1 cellular context compared by ENCODE assay signal in the genomic region with DNA sequence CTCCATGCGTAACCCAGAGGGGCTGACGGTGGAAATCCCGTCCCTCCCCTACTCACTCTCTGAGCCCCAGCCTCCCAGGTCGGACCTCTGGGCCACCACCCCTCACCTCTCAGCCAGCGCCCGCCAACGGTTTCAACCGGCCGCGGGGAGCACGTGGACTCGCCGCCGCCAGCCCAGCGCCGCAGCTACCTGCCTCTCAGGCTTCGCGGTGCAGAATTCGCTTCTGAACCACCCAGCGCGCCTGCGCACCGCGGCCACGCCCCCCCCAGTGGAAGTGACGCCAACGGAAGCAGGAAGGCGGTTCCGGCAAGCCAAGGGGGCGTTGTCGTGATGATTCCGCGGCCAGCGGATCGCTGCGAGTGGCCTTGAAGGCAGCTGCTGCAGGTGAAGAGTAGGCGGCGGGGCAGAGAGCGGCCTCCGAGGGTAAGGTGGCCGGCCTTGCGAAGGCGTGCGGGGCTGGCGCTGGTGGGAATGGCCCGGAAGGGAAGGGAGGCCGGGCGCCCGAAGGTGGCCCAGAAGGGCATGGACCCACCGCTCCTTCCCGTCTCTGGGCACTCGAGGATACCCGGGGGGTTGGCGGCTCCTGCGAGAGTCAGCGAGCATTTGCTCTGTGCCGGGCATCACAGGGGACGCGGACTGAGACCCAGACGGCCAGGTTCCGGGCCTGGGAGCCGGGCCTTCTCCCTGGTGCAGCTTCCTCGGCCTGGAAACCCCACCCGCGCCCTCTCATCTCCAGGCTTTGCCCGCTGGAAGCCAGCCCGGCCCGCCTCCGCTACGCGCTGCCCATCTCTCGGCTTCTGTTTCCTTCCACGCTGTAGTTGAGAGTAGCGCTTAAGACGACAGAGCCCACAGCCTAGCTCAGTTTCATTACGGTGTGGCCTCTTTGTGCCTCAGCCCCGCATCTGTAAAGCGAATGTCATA.
TF ChIP-seq lines count a peak whose summit lies in the region.

A gene with protein sequence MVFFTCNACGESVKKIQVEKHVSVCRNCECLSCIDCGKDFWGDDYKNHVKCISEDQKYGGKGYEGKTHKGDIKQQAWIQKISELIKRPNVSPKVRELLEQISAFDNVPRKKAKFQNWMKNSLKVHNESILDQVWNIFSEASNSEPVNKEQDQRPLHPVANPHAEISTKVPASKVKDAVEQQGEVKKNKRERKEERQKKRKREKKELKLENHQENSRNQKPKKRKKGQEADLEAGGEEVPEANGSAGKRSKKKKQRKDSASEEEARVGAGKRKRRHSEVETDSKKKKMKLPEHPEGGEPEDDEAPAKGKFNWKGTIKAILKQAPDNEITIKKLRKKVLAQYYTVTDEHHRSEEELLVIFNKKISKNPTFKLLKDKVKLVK (minus strand): TSS at position 225 of the 921 bp plus-strand sequence. CDS start 6,412 bp downstream, outside the sequence.
A gene with protein sequence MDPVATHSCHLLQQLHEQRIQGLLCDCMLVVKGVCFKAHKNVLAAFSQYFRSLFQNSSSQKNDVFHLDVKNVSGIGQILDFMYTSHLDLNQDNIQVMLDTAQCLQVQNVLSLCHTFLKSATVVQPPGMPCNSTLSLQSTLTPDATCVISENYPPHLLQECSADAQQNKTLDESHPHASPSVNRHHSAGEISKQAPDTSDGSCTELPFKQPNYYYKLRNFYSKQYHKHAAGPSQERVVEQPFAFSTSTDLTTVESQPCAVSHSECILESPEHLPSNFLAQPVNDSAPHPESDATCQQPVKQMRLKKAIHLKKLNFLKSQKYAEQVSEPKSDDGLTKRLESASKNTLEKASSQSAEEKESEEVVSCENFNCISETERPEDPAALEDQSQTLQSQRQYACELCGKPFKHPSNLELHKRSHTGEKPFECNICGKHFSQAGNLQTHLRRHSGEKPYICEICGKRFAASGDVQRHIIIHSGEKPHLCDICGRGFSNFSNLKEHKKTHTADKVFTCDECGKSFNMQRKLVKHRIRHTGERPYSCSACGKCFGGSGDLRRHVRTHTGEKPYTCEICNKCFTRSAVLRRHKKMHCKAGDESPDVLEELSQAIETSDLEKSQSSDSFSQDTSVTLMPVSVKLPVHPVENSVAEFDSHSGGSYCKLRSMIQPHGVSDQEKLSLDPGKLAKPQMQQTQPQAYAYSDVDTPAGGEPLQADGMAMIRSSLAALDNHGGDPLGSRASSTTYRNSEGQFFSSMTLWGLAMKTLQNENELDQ (plus strand): TSS at position 322 of the 921 bp plus-strand sequence. CDS start 9,695 bp downstream, outside the sequence.

TF ChIP-seq in HepG2, 621 proteins besides CTCF, POLR2A, EP300 and RAD21 (continued from another document and continues in another):
- peak; percentile 7 for TF ChIP-seq SKI (IDR thresholded peaks at IDR 0.05; ENCODE audit: partially characterized antibody)
- 0 out of 2 replicates have a peak, but pooled peaks have one; percentile 48 for TF ChIP-seq ZNF747 (CRISPR knock-in tag; IDR thresholded peaks at IDR 0.05; ENCODE audit: borderline replicate concordance)
- TF ChIP-seq, protein P1, sequence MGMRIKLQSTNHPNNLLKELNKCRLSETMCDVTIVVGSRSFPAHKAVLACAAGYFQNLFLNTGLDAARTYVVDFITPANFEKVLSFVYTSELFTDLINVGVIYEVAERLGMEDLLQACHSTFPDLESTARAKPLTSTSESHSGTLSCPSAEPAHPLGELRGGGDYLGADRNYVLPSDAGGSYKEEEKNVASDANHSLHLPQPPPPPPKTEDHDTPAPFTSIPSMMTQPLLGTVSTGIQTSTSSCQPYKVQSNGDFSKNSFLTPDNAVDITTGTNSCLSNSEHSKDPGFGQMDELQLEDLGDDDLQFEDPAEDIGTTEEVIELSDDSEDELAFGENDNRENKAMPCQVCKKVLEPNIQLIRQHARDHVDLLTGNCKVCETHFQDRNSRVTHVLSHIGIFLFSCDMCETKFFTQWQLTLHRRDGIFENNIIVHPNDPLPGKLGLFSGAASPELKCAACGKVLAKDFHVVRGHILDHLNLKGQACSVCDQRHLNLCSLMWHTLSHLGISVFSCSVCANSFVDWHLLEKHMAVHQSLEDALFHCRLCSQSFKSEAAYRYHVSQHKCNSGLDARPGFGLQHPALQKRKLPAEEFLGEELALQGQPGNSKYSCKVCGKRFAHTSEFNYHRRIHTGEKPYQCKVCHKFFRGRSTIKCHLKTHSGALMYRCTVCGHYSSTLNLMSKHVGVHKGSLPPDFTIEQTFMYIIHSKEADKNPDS (CRISPR knock-in tag; IDR thresholded peaks at IDR 0.05), result no peak
- TF ChIP-seq, protein P2, sequence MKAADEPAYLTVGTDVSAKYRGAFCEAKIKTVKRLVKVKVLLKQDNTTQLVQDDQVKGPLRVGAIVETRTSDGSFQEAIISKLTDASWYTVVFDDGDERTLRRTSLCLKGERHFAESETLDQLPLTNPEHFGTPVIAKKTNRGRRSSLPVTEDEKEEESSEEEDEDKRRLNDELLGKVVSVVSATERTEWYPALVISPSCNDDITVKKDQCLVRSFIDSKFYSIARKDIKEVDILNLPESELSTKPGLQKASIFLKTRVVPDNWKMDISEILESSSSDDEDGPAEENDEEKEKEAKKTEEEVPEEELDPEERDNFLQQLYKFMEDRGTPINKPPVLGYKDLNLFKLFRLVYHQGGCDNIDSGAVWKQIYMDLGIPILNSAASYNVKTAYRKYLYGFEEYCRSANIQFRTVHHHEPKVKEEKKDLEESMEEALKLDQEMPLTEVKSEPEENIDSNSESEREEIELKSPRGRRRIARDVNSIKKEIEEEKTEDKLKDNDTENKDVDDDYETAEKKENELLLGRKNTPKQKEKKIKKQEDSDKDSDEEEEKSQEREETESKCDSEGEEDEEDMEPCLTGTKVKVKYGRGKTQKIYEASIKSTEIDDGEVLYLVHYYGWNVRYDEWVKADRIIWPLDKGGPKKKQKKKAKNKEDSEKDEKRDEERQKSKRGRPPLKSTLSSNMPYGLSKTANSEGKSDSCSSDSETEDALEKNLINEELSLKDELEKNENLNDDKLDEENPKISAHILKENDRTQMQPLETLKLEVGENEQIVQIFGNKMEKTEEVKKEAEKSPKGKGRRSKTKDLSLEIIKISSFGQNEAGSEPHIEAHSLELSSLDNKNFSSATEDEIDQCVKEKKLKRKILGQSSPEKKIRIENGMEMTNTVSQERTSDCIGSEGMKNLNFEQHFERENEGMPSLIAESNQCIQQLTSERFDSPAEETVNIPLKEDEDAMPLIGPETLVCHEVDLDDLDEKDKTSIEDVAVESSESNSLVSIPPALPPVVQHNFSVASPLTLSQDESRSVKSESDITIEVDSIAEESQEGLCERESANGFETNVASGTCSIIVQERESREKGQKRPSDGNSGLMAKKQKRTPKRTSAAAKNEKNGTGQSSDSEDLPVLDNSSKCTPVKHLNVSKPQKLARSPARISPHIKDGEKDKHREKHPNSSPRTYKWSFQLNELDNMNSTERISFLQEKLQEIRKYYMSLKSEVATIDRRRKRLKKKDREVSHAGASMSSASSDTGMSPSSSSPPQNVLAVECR (CRISPR knock-in tag; IDR thresholded peaks at IDR 0.05; ENCODE audit: borderline replicate concordance), result peak; percentile 99
- TF ChIP-seq POLR2AphosphoS5 (IDR thresholded peaks at IDR 0.05; ENCODE audit: low read depth, low read length), result peak; percentile 93
- TF ChIP-seq KAT2B (IDR thresholded peaks at IDR 0.05; ENCODE audit: borderline replicate concordance, low read depth, low read length), result no peak
- no peak for TF ChIP-seq FLYWCH1 (CRISPR knock-in tag; IDR thresholded peaks at IDR 0.05)
- no peak for TF ChIP-seq NR2F6 (IDR thresholded peaks at IDR 0.05)
- TF ChIP-seq NR2F6 (CRISPR knock-in tag; IDR thresholded peaks at IDR 0.05), result peak; percentile 52; the same call in 1 of the 2 replicates
- TF ChIP-seq, protein P3, sequence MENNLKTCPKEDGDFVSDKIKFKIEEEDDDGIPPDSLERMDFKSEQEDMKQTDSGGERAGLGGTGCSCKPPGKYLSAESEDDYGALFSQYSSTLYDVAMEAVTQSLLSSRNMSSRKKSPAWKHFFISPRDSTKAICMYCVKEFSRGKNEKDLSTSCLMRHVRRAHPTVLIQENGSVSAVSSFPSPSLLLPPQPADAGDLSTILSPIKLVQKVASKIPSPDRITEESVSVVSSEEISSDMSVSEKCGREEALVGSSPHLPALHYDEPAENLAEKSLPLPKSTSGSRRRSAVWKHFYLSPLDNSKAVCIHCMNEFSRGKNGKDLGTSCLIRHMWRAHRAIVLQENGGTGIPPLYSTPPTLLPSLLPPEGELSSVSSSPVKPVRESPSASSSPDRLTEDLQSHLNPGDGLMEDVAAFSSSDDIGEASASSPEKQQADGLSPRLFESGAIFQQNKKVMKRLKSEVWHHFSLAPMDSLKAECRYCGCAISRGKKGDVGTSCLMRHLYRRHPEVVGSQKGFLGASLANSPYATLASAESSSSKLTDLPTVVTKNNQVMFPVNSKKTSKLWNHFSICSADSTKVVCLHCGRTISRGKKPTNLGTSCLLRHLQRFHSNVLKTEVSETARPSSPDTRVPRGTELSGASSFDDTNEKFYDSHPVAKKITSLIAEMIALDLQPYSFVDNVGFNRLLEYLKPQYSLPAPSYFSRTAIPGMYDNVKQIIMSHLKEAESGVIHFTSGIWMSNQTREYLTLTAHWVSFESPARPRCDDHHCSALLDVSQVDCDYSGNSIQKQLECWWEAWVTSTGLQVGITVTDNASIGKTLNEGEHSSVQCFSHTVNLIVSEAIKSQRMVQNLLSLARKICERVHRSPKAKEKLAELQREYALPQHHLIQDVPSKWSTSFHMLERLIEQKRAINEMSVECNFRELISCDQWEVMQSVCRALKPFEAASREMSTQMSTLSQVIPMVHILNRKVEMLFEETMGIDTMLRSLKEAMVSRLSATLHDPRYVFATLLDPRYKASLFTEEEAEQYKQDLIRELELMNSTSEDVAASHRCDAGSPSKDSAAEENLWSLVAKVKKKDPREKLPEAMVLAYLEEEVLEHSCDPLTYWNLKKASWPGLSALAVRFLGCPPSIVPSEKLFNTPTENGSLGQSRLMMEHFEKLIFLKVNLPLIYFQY (CRISPR knock-in tag; IDR thresholded peaks at IDR 0.05; ENCODE audit: borderline replicate concordance), result peak; percentile 43; the same call in 1 of the 2 replicates
- peak; percentile 47; the same call in 1 of the 2 replicates for TF ChIP-seq ZNF446 (CRISPR knock-in tag; IDR thresholded peaks at IDR 0.05)
- TF ChIP-seq, protein P4, sequence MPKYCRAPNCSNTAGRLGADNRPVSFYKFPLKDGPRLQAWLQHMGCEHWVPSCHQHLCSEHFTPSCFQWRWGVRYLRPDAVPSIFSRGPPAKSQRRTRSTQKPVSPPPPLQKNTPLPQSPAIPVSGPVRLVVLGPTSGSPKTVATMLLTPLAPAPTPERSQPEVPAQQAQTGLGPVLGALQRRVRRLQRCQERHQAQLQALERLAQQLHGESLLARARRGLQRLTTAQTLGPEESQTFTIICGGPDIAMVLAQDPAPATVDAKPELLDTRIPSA (CRISPR knock-in tag; IDR thresholded peaks at IDR 0.05; ENCODE audit: borderline replicate concordance), result no peak
- TF ChIP-seq, protein P5, sequence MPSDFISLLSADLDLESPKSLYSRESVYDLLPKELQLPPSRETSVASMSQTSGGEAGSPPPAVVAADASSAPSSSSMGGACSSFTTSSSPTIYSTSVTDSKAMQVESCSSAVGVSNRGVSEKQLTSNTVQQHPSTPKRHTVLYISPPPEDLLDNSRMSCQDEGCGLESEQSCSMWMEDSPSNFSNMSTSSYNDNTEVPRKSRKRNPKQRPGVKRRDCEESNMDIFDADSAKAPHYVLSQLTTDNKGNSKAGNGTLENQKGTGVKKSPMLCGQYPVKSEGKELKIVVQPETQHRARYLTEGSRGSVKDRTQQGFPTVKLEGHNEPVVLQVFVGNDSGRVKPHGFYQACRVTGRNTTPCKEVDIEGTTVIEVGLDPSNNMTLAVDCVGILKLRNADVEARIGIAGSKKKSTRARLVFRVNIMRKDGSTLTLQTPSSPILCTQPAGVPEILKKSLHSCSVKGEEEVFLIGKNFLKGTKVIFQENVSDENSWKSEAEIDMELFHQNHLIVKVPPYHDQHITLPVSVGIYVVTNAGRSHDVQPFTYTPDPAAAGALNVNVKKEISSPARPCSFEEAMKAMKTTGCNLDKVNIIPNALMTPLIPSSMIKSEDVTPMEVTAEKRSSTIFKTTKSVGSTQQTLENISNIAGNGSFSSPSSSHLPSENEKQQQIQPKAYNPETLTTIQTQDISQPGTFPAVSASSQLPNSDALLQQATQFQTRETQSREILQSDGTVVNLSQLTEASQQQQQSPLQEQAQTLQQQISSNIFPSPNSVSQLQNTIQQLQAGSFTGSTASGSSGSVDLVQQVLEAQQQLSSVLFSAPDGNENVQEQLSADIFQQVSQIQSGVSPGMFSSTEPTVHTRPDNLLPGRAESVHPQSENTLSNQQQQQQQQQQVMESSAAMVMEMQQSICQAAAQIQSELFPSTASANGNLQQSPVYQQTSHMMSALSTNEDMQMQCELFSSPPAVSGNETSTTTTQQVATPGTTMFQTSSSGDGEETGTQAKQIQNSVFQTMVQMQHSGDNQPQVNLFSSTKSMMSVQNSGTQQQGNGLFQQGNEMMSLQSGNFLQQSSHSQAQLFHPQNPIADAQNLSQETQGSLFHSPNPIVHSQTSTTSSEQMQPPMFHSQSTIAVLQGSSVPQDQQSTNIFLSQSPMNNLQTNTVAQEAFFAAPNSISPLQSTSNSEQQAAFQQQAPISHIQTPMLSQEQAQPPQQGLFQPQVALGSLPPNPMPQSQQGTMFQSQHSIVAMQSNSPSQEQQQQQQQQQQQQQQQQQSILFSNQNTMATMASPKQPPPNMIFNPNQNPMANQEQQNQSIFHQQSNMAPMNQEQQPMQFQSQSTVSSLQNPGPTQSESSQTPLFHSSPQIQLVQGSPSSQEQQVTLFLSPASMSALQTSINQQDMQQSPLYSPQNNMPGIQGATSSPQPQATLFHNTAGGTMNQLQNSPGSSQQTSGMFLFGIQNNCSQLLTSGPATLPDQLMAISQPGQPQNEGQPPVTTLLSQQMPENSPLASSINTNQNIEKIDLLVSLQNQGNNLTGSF (CRISPR knock-in tag; IDR thresholded peaks at IDR 0.05), result peak; percentile 62; the same call in 1 of the 2 replicates
- no peak; the same call in 1 of the 2 replicates for TF ChIP-seq ZSCAN9 (CRISPR knock-in tag; IDR thresholded peaks at IDR 0.05; ENCODE audit: borderline replicate concordance)
- 0 out of 2 replicates have a peak, but pooled peaks have one; percentile 79 for TF ChIP-seq PCBP1 (IDR thresholded peaks at IDR 0.05; ENCODE audit: borderline replicate concordance, low read depth, low read length)
- TF ChIP-seq, protein P6, sequence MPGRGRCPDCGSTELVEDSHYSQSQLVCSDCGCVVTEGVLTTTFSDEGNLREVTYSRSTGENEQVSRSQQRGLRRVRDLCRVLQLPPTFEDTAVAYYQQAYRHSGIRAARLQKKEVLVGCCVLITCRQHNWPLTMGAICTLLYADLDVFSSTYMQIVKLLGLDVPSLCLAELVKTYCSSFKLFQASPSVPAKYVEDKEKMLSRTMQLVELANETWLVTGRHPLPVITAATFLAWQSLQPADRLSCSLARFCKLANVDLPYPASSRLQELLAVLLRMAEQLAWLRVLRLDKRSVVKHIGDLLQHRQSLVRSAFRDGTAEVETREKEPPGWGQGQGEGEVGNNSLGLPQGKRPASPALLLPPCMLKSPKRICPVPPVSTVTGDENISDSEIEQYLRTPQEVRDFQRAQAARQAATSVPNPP (CRISPR knock-in tag; IDR thresholded peaks at IDR 0.05), result peak; percentile 85; the same call in 1 of the 2 replicates
- no peak for TF ChIP-seq SAFB2 (CRISPR knock-in tag; IDR thresholded peaks at IDR 0.05; ENCODE audit: borderline replicate concordance, low read depth)
- peak; percentile 72; the same call in 1 of the 2 replicates for TF ChIP-seq TGIF2 (CRISPR knock-in tag; IDR thresholded peaks at IDR 0.05)
- TF ChIP-seq, protein P7, sequence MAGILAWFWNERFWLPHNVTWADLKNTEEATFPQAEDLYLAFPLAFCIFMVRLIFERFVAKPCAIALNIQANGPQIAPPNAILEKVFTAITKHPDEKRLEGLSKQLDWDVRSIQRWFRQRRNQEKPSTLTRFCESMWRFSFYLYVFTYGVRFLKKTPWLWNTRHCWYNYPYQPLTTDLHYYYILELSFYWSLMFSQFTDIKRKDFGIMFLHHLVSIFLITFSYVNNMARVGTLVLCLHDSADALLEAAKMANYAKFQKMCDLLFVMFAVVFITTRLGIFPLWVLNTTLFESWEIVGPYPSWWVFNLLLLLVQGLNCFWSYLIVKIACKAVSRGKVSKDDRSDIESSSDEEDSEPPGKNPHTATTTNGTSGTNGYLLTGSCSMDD (CRISPR knock-in tag; IDR thresholded peaks at IDR 0.05), result no peak
